Comparison of ENCODE assay signal across 19 cellular contexts in the genomic region with DNA sequence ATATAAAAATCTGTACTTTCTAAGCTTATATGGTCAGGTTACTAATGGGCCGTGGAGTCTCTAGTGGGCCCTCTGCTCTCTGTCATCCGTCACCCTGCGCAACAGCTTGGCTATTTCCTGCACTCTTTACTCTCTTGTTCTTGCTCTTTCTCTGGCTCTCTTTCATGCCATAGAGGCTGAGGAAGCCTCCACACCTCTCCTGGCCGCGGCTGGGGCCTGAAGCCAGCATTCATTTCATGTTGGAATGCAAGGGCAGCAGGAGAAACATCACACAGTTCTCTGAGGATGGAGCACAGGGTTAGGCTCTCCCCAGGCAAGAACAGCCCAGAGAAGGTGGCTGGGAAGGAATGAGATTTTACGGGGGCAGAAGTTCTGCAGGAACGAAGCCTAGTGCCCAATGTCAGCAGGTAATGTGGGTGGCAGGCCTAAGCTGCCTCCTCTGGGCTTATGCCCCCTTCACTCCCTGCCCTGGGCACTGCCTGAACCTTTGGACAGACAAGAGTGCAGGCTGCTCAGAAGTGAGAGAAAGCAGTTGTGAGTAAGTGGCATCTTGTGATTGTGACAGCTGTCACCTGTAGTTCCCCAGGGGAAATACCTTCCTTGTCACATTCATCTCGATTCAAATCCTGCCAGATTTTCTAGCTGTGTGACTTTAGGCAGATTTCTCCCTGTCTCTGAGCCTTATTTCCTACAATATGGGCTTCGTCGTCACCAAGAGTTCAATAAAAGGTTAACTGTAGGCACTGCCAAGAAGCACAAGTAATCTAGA. TPM values are rescaled to one million over a fixed set of nuclear protein-coding genes. Genes with fewer than 3 reads are reported as not detected.
A peak's percentile ranks its signal among the peaks of the same experiment; 100 is the strongest.
DNase-seq lines count a peak whose midpoint lies in the region; ATAC-seq, FAIRE-seq and TF ChIP-seq lines count a peak whose summit lies in the region.
"Had no signal": no experiment of that assay in that cellular context is flagged by ENCODE, and none has a peak within 500 bp of the region (broad histone marks: within the 10 kb centered on the region; RNA-seq: fewer than 3 reads in every experiment).

No MANE protein-coding gene starts in this region.

- no peak for TF ChIP-seq RAD21 in GM12878 (IDR thresholded peaks at IDR 0.05; ENCODE audit: insufficient read depth, low read depth, low read length)

- no peak overlapping the region for H3K4me2 ChIP-seq in GM12878 (ENCODE audit: control insufficient read depth, insufficient read depth)
- no peak overlapping the region for H3K4me2 ChIP-seq in neuronal stem cell (ENCODE audit: insufficient read depth, low read length, poor library complexity, severe bottlenecking)
- H3K4me2 ChIP-seq: BLaER1 had no signal

- in situ Hi-C loops in GM12878 (cut with MboI): no loop called here

- no peak overlapping the region for H4K91ac ChIP-seq in neuronal stem cell (ENCODE audit: low read depth, low read length, poor library complexity)

- no peak overlapping the region for H4K8ac ChIP-seq in neuronal stem cell (ENCODE audit: low read depth, low read length)

- no peak overlapping the region for H2BK12ac ChIP-seq in neuronal stem cell (ENCODE audit: low read length)

- H4K20me1 ChIP-seq in GM12878 (ENCODE audit: control insufficient read depth, insufficient read depth): no peaks in the 10 kb centered on the region
- H4K20me1 ChIP-seq: BLaER1 had no signal

- TF ChIP-seq EP300 in GM12878 (IDR thresholded peaks at IDR 0.05; ENCODE audit: borderline replicate concordance in 1 of 2, control insufficient read depth in 1 of 2, low read depth in 2 of 2, low read length in 2 of 2): peak in 1 of 2 experiments; percentile 34; a peak in 1 of 4 replicates

- TF ChIP-seq POLR2A in GM12878 (IDR thresholded peaks at IDR 0.05; ENCODE audit: low read depth, low read length): no peak

- H3K27ac ChIP-seq in GM12878 (ENCODE audit: control insufficient read depth, insufficient read depth) (no peak overlapping the region), neuronal stem cell (replicated peaks; ENCODE audit: low read length) (no peak overlapping the region)
- H3K27ac ChIP-seq: BLaER1, body of pancreas, lower lobe of right lung, skin epidermis, WERI-Rb-1 had no signal

- H3K9ac ChIP-seq in GM12878 (ENCODE audit: control insufficient read depth, insufficient read depth, low read length) (no peak overlapping the region), neuronal stem cell (ENCODE audit: low read depth, low read length, poor library complexity) (no peak overlapping the region)
- H3K9ac ChIP-seq: BLaER1 had no signal

- no peak overlapping the region for H3K23ac ChIP-seq in neuronal stem cell (ENCODE audit: low read depth, low read length, poor library complexity)

- no peak overlapping the region for H3K14ac ChIP-seq in neuronal stem cell (ENCODE audit: low read length)

- H3K4me3 ChIP-seq in GM12865 (ENCODE audit: low read depth, low read length) (no peak overlapping the region), GM12878 (no peak overlapping the region), neuronal stem cell (ENCODE audit: low read length in 2 of 2) (no peak overlapping the region)
- H3K4me3 ChIP-seq: BLaER1, body of pancreas, lower lobe of right lung, Peyer's patch, skin epidermis had no signal

- H2AK5ac ChIP-seq in neuronal stem cell (ENCODE audit: low read depth, low read length): no peak overlapping the region

- TF ChIP-seq CTCF in GM12865 (IDR thresholded peaks at IDR 0.05; ENCODE audit: insufficient read depth, low read depth, low read length, missing control alignments) (no peak), GM12878 (IDR thresholded peaks at IDR 0.05 in 2 of 3, conservative IDR thresholded peaks at IDR 0.05 in 1 of 3; ENCODE audit: control insufficient read depth in 2 of 3, extremely low read depth in 1 of 3, insufficient read depth in 1 of 3, low read depth in 3 of 3, low read length in 3 of 3) (no peak)

- RAD21 ChIA-PET in GM12878 (lab: Charles Lee; ENCODE audit: unreplicated experiment): interaction anchor here (0.6 to 2.0 kb wide), 4 partner anchors 12 to 87 kb away, joined by 3 to 6 read pairs (median 4); no protein-coding TSS in a partner anchor

- no peak for FAIRE-seq in GM12878 (lab: Jason Lieb, UNC)

- H2BK5ac ChIP-seq in neuronal stem cell (ENCODE audit: low read length): no peak overlapping the region

- H2AFZ ChIP-seq in GM12878 (ENCODE audit: control insufficient read depth, low read depth, low read length): no peak overlapping the region
- peak overlapping the region; percentile 66 for H2AFZ ChIP-seq in neuronal stem cell (ENCODE audit: low read length)

- H3K79me2 ChIP-seq in GM12878 (ENCODE audit: control insufficient read depth, insufficient read depth, low read length): no peaks in the 10 kb centered on the region

- H2BK120ac ChIP-seq in neuronal stem cell (ENCODE audit: low read depth, low read length): no peak overlapping the region

- intact Hi-C loops in GM12878 (cut with micrococcal nuclease; ENCODE audit: unreplicated experiment): no loop called here

- no peaks in the 10 kb centered on the region for H3K27me3 ChIP-seq in GM12878 (replicated peaks in 1 of 2; ENCODE audit: control insufficient read depth in 2 of 2, insufficient read depth in 2 of 2, low read length in 1 of 2)
- no peaks in the 10 kb centered on the region for H3K27me3 ChIP-seq in neuronal stem cell (ENCODE audit: control insufficient read depth in 3 of 3, insufficient read depth in 3 of 3, low read depth in 1 of 3, low read length in 3 of 3)
- H3K27me3 ChIP-seq: body of pancreas, Peyer's patch had no signal

- 41% methylated on average over 10 of the region's 10 CpGs for WGBS in GM12878 (ENCODE audit: insufficient coverage, insufficient replicate concordance, low lambda C conversion rate, missing lambda C conversion rate)
- WGBS in neuronal stem cell (ENCODE audit: extremely low coverage in 2 of 2, insufficient read length in 2 of 2, insufficient replicate concordance in 1 of 2), 2 donors: no CpG with 5 or more reads among the region's 10 CpGs

- H3K18ac ChIP-seq in neuronal stem cell (ENCODE audit: low read length): peak overlapping the region; percentile 13

- H2BK15ac ChIP-seq in neuronal stem cell (ENCODE audit: low read length): no peak overlapping the region

- POLR2A ChIA-PET in GM12878 (lab: Charles Lee): interaction anchor here (0.8 to 2.0 kb wide), 3 partner anchors 9 to 87 kb away, joined by 3 to 9 read pairs (median 4); no protein-coding TSS in a partner anchor

- H3K79me1 ChIP-seq in neuronal stem cell (ENCODE audit: low read depth, low read length): no peaks in the 10 kb centered on the region

- peak; percentile 16 for DNase-seq in activated CD4-positive, alpha-beta T cell treated with anti-CD3 and anti-CD28 coated beads for 48 hours
- DNase-seq in activated CD4-positive, alpha-beta T cell treated with anti-CD3 and anti-CD28 coated beads for 4 hours: no peak
- peak; percentile 34 for DNase-seq in GM12865 (ENCODE audit: low read depth)
- DNase-seq in GM12878 (ENCODE audit: low read depth, low spot score): no peak
- DNase-seq in neuronal stem cell (ENCODE audit: low spot score): no peak
- no peak for DNase-seq in HT-29 (ENCODE audit: low spot score)
- no peak for DNase-seq in cerebellum (ENCODE audit: low spot score)
- no peak for DNase-seq in NCI-H526 (lab: John Stamatoyannopoulos, UW)
- DNase-seq: activated naive CD4-positive, alpha-beta T cell; body of pancreas; Calu3; cortex of kidney; H9; lower lobe of right lung; NCI-H1105 treated with DMSO at 0.1 percent for 48 hours; Peyer's patch; WERI-Rb-1 had no signal

- H3K36me3 ChIP-seq in GM12878 (ENCODE audit: control insufficient read depth in 2 of 2, insufficient read depth in 2 of 2, low read length in 1 of 2) (no peaks in the 10 kb centered on the region), neuronal stem cell (replicated peaks in 1 of 2; ENCODE audit: control insufficient read depth in 2 of 2, insufficient read depth in 2 of 2, low read length in 2 of 2) (no peaks in the 10 kb centered on the region)
- H3K36me3 ChIP-seq: BLaER1, lower lobe of right lung, Peyer's patch, WERI-Rb-1 had no signal

- peak; percentile 55 for ATAC-seq in GM12878
- ATAC-seq: body of pancreas, lower lobe of right lung had no signal

- H3K9me3 ChIP-seq in GM12878 (replicated peaks; ENCODE audit: control insufficient read depth, insufficient read depth, low read length) (peaks cover 13% of the 10 kb centered on the region; the same call in 2 of the 3 replicates), neuronal stem cell (replicated peaks in 1 of 2; ENCODE audit: control insufficient read depth in 2 of 2, insufficient read depth in 1 of 2, low read depth in 1 of 2, low read length in 2 of 2) (peaks cover 0 to 6% of the 10 kb centered on the region in 2 donors)
- H3K9me3 ChIP-seq: body of pancreas, lower lobe of right lung, Peyer's patch had no signal

- CTCF ChIA-PET in GM12878 (lab: Yijun Ruan, JAX): interaction anchor here (0.6 to 1.2 kb wide), 4 partner anchors 11 to 88 kb away, joined by 3 to 5 read pairs (median 4); no protein-coding TSS in a partner anchor

- SMC1A ChIA-PET in GM12878 (lab: Charles Lee; ENCODE audit: uncharacterized antibody, unreplicated experiment): interaction anchor here (1.0 to 4.9 kb wide), 9 partner anchors 9 to 88 kb away, joined by 3 to 25 read pairs (median 5); no protein-coding TSS in a partner anchor

- no peak overlapping the region for H3K4ac ChIP-seq in neuronal stem cell (ENCODE audit: low read length)

- H3K4me1 ChIP-seq in GM12878 (ENCODE audit: control insufficient read depth, insufficient read depth, low read length): peaks cover 10% of the 10 kb centered on the region
- peaks cover 6 to 7% of the 10 kb centered on the region in 2 donors for H3K4me1 ChIP-seq in neuronal stem cell (ENCODE audit: control insufficient read depth in 2 of 2, insufficient read depth in 1 of 2, low read depth in 1 of 2, low read length in 2 of 2)

- no TSS peak for BruUV-seq in GM12878 (replicated peaks; lab: Mats Ljungman, UMichigan)

RNA-seq across cellular contexts. Expression of a gene that starts 3.6 kb away (rescaled TPM):
- 0.84 and 1.0 TPM in 2 replicates for total RNA-seq in GM12878 (2013; cell fraction: nucleolus; rRNA removed)
- total RNA-seq in GM12878 (2014; rRNA removed) (0.22 and 0.40 TPM in 2 replicates), GM12878 (2014; rRNA removed; fragmentation: Illumina TruSeq; extraction: Trizol) (0.40 and 0.41 TPM in 2 replicates), GM12878 (2021) (0.51 and 0.80 TPM in 2 replicates), cerebellum (2.4 TPM)
- not detected for polyA plus RNA-seq in GM12878 (2011; ENCODE audit: low read depth)
- polyA plus RNA-seq in GM12878 (2011; rRNA removed) (1.0 TPM in 2 replicates), GM12878 (2014; fragmentation: Illumina TruSeq; extraction: Trizol) (0.25 and 0.29 TPM in 2 replicates), GM12878 (2014; fragmentation: Nextera tagmentation; extraction: Ambion mirVana) (under 1 TPM in 1 of 2 experiments, not detected in 1; 0.09 TPM), GM12878 (2014; rRNA removed) (0.14 and 0.22 TPM in 2 replicates), GM12878 (2016; fragmentation: Nextera tagmentation; extraction: Ambion mirVana) (under 1 TPM in 1 of 2 experiments, not detected in 1; 0.20 TPM)
- polyA plus RNA-seq in GM12878 (2011; cell fraction: cytosol; rRNA removed): 0.75 and 0.79 TPM in 2 replicates
- polyA plus RNA-seq in GM12878 (2011; cell fraction: nucleus; rRNA removed): 1.3 and 1.4 TPM in 2 replicates
- polyA plus RNA-seq in GM12878 (2012): 0.12 and 0.15 TPM in 2 replicates
- 0.67 and 0.88 TPM in 2 replicates for polyA minus RNA-seq in GM12878 (2011; rRNA and poly(A)+ RNA removed)
- polyA minus RNA-seq in GM12878 (2011; cell fraction: cytosol; rRNA and poly(A)+ RNA removed): not detected in 2 replicates
- 0.73 and 0.96 TPM in 2 replicates for polyA minus RNA-seq in GM12878 (2011; cell fraction: nucleus; rRNA and poly(A)+ RNA removed)
- polyA plus RNA-seq in neuronal stem cell (2013, experiment 1 of 2): 1.8 TPM
- 1.8 TPM for polyA plus RNA-seq in neuronal stem cell (2013, experiment 2 of 2)
- total RNA-seq in HT-29 (2014; rRNA removed; shearing (Covaris generic)): 0.15 and 0.63 TPM in 2 replicates

Comparison
In these comparisons a context has a peak if more than half of its experiments do, and no peak if none do; other contexts are left out.
1. DNase-seq: peak in activated CD4-positive, alpha-beta T cell treated with anti-CD3 and anti-CD28 coated beads for 48 hours (single experiment) and GM12865 (single experiment); none in activated CD4-positive, alpha-beta T cell treated with anti-CD3 and anti-CD28 coated beads for 4 hours (0 of 2), GM12878 (single experiment), neuronal stem cell (single experiment), HT-29 (single experiment), cerebellum (single experiment) and NCI-H526 (0 of 2).